Comparison of ENCODE assay signal across 17 cellular contexts in the genomic region with DNA sequence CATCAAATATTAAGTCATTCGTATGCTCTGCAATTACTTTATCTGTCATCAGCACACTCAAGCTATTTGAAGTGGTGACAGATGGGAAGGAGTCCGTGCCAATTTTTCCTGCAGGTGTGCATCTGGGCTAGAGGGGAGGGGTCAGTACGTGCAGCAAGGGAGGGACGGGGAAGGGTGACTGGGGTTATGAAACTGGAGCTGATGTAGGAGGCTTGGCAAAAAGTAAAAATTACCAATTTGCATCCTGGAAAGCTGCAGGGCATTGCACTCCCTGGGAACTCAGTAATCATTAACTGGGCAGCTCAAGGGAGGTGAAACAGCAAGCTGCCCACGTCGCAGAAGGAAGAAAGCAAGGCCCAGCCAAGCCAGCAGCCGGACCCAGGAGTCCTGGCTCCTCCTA.
DNase-seq lines count a peak whose midpoint lies in the region; ATAC-seq and TF ChIP-seq lines count a peak whose summit lies in the region.
"Had no signal": no experiment of that assay in that cellular context is flagged by ENCODE, and none has a peak within 500 bp of the region (broad histone marks: within the 10 kb centered on the region; RNA-seq: fewer than 3 reads in every experiment).

No MANE protein-coding gene starts in this region.

- H3K4me3 Mint-ChIP-seq in GM23338: no peak overlapping the region
- H3K4me3 Mint-ChIP-seq: activated CD8-positive, alpha-beta memory T cell treated with anti-CD3 and anti-CD28 coated beads, Interleukin-2, amount 10 ng/mL, durations not matched to agents 7 days and 5 days; endodermal cell; stimulated activated effector memory CD8-positive, alpha-beta T cell treated with anti-CD3 and anti-CD28 coated beads, Interleukin-12 subunit alpha, Interleukin-12 subunit beta, amount 100 ng/mL, for 72 hours had no signal

- POLR2A ChIA-PET in PC-3 (lab: Charles Lee; ENCODE audit: unreplicated experiment): no interaction called here

- H3K27ac Mint-ChIP-seq in GM23338: no peak overlapping the region
- H3K27ac Mint-ChIP-seq: activated CD8-positive, alpha-beta memory T cell treated with anti-CD3 and anti-CD28 coated beads, Interleukin-2, amount 10 ng/mL, durations not matched to agents 7 days and 5 days; endodermal cell; stimulated activated effector memory CD8-positive, alpha-beta T cell treated with anti-CD3 and anti-CD28 coated beads, Interleukin-12 subunit alpha, Interleukin-12 subunit beta, amount 100 ng/mL, for 72 hours had no signal

- H3K4me2 ChIP-seq in PC-3 (ENCODE audit: low read length) (no peak overlapping the region), GM23338 (no peak overlapping the region)

- intact Hi-C loops in PC-3 (cut with micrococcal nuclease): no loop called here

- H3K9me3 Mint-ChIP-seq in GM23338: no peaks in the 10 kb centered on the region
- H3K9me3 Mint-ChIP-seq: endodermal cell; stimulated activated effector memory CD8-positive, alpha-beta T cell treated with anti-CD3 and anti-CD28 coated beads, Interleukin-12 subunit alpha, Interleukin-12 subunit beta, amount 100 ng/mL, for 72 hours had no signal

- H2AFZ ChIP-seq in PC-3 (ENCODE audit: low read length): no peak overlapping the region
- H2AFZ ChIP-seq in GM23338: no peak overlapping the region

- DNase-seq in DMS53 (lab: John Stamatoyannopoulos, UW) (peak; percentile 96), NCI-H2081 treated with DMSO at 0.1 percent for 48 hours (lab: John Stamatoyannopoulos, UW) (peak; percentile 45), PC-3 (peak; percentile 58), Peyer's patch (no peak), GM23338 (ENCODE audit: low spot score) (no peak), pons (ENCODE audit: low spot score) (no peak)
- DNase-seq in stimulated activated CD4-positive, alpha-beta T cell treated with anti-CD3 and anti-CD28 coated beads, Interleukin-15, amount 100 ng/mL, for 24 hours: no peak
- DNase-seq: activated CD8-positive, alpha-beta memory T cell treated with anti-CD3 and anti-CD28 coated beads, Interleukin-2, amount 10 ng/mL, durations not matched to agents 7 days and 5 days; activated naive CD4-positive, alpha-beta T cell treated with anti-CD3 and anti-CD28 coated beads, Interleukin-2, amount 50 U/mL, for 16 hours; AML-193; endodermal cell; islet precursor cell; KG1; stimulated activated CD4-positive, alpha-beta T cell treated with anti-CD3 and anti-CD28 coated beads, Interleukin-4, amount 100 ng/mL, for 24 hours had no signal

- no peaks in the 10 kb centered on the region for H3K27me3 ChIP-seq in PC-3 (ENCODE audit: low read length)
- no peaks in the 10 kb centered on the region for H3K27me3 ChIP-seq in liver (ENCODE audit: control insufficient read depth in 4 of 4, insufficient read depth in 4 of 4, low read length in 3 of 4)
- no peaks in the 10 kb centered on the region for H3K27me3 ChIP-seq in Peyer's patch
- H3K27me3 ChIP-seq in GM23338 (ENCODE audit: insufficient read depth): no peaks in the 10 kb centered on the region
- H3K27me3 ChIP-seq: SJSA1 had no signal

- no peak overlapping the region for H3K4me3 ChIP-seq in PC-3 (ENCODE audit: low read length)
- H3K4me3 ChIP-seq in liver (ENCODE audit: low read depth in 1 of 3, low read length in 3 of 3): no peak overlapping the region
- H3K4me3 ChIP-seq in Peyer's patch: no peak overlapping the region
- no peak overlapping the region for H3K4me3 ChIP-seq in GM23338
- H3K4me3 ChIP-seq: SJSA1 had no signal

- H3K4me1 Mint-ChIP-seq in GM23338: no peaks in the 10 kb centered on the region; the same call in 2 of the 3 replicates
- H3K4me1 Mint-ChIP-seq: activated CD8-positive, alpha-beta memory T cell treated with anti-CD3 and anti-CD28 coated beads, Interleukin-2, amount 10 ng/mL, durations not matched to agents 7 days and 5 days; stimulated activated effector memory CD8-positive, alpha-beta T cell treated with anti-CD3 and anti-CD28 coated beads, Interleukin-12 subunit alpha, Interleukin-12 subunit beta, amount 100 ng/mL, for 72 hours had no signal

- TF ChIP-seq CTCF in PC-3 (conservative IDR thresholded peaks at IDR 0.05; ENCODE audit: low read depth, low read length): no peak
- TF ChIP-seq CTCF in liver (IDR thresholded peaks at IDR 0.05; ENCODE audit: low read depth, low read length, missing input control): no peak
- no peak for TF ChIP-seq CTCF in Peyer's patch (IDR thresholded peaks at IDR 0.05)
- no peak for TF ChIP-seq CTCF in GM23338 (conservative IDR thresholded peaks at IDR 0.05; ENCODE audit: low read depth in 2 of 2)

- H3K27ac ChIP-seq in PC-3 (ENCODE audit: low read length) (no peak overlapping the region), liver (ENCODE audit: low read depth in 1 of 2, low read length in 2 of 2) (no peak overlapping the region), Peyer's patch (no peak overlapping the region), GM23338 (ENCODE audit: low read depth) (no peak overlapping the region)
- H3K27ac ChIP-seq: SJSA1 had no signal

- ATAC-seq in PC-3: no peak
- ATAC-seq in GM23338: no peak
- ATAC-seq: activated CD8-positive, alpha-beta memory T cell treated with anti-CD3 and anti-CD28 coated beads, Interleukin-2, amount 10 ng/mL, durations not matched to agents 7 days and 5 days; stimulated activated effector memory CD8-positive, alpha-beta T cell treated with anti-CD3 and anti-CD28 coated beads, Interleukin-12 subunit alpha, Interleukin-12 subunit beta, amount 100 ng/mL, for 72 hours had no signal

- H3K79me2 ChIP-seq in PC-3 (ENCODE audit: low read length): no peaks in the 10 kb centered on the region
- no peaks in the 10 kb centered on the region for H3K79me2 ChIP-seq in GM23338 (replicated peaks; ENCODE audit: insufficient read depth)

- peaks cover 3% of the 10 kb centered on the region for H3K27me3 Mint-ChIP-seq in GM23338 (ENCODE audit: insufficient read depth, low read depth, poor library complexity)
- H3K27me3 Mint-ChIP-seq: activated CD8-positive, alpha-beta memory T cell treated with anti-CD3 and anti-CD28 coated beads, Interleukin-2, amount 10 ng/mL, durations not matched to agents 7 days and 5 days had no signal

- H3K9me3 ChIP-seq in PC-3 (ENCODE audit: low read length) (no peaks in the 10 kb centered on the region), liver (ENCODE audit: control insufficient read depth in 4 of 4, low read length in 3 of 4) (no peaks in the 10 kb centered on the region), Peyer's patch (no peaks in the 10 kb centered on the region)
- H3K9me3 ChIP-seq: SJSA1 had no signal

- WGBS in liver: 32% methylated on average over 7 of the region's 7 CpGs

- H3K9me2 ChIP-seq in PC-3 (replicated peaks; ENCODE audit: low read length): no peaks in the 10 kb centered on the region
- H3K9me2 ChIP-seq in GM23338 (ENCODE audit: insufficient read depth): no peaks in the 10 kb centered on the region

- no peak for TF ChIP-seq POLR2A in Peyer's patch (IDR thresholded peaks at IDR 0.05)

- H3K4me1 ChIP-seq in PC-3 (ENCODE audit: insufficient read depth, low read length) (peaks cover 48% of the 10 kb centered on the region), liver (ENCODE audit: control insufficient read depth in 4 of 4, insufficient read depth in 4 of 4, low read length in 3 of 4) (peaks cover 0 to 16% (median 6%) of the 10 kb centered on the region in 4 donors), Peyer's patch (no peaks in the 10 kb centered on the region), GM23338 (ENCODE audit: insufficient read depth) (no peaks in the 10 kb centered on the region)
- H3K4me1 ChIP-seq: SJSA1 had no signal

- CTCF ChIA-PET in PC-3 (lab: Charles Lee): no interaction called here

- TF ChIP-seq RAD21 in liver (IDR thresholded peaks at IDR 0.05): no peak

- H3F3A ChIP-seq in PC-3 (ENCODE audit: low read length, unreplicated experiment) (no peaks in the 10 kb centered on the region), GM23338 (replicated peaks; ENCODE audit: low read depth) (no peaks in the 10 kb centered on the region)

- H3K36me3 Mint-ChIP-seq in GM23338 (ENCODE audit: low read depth): no peaks in the 10 kb centered on the region
- H3K36me3 Mint-ChIP-seq: activated CD8-positive, alpha-beta memory T cell treated with anti-CD3 and anti-CD28 coated beads, Interleukin-2, amount 10 ng/mL, durations not matched to agents 7 days and 5 days; stimulated activated effector memory CD8-positive, alpha-beta T cell treated with anti-CD3 and anti-CD28 coated beads, Interleukin-12 subunit alpha, Interleukin-12 subunit beta, amount 100 ng/mL, for 72 hours had no signal

- BruUV-seq in PC-3 (replicated peaks; lab: Mats Ljungman, UMichigan): no TSS peak

- H3K9ac ChIP-seq in PC-3 (ENCODE audit: low read length): no peak overlapping the region
- no peak overlapping the region for H3K9ac ChIP-seq in liver (ENCODE audit: low read depth in 1 of 2, low read length in 2 of 2)

- H4K20me1 ChIP-seq in PC-3 (ENCODE audit: low read length) (no peaks in the 10 kb centered on the region), GM23338 (replicated peaks; ENCODE audit: insufficient read depth) (no peaks in the 10 kb centered on the region)

- H3K36me3 ChIP-seq in PC-3 (ENCODE audit: low read depth, low read length) (no peaks in the 10 kb centered on the region), liver (ENCODE audit: control insufficient read depth in 4 of 4, insufficient read depth in 3 of 4, low read depth in 1 of 4, low read length in 3 of 4) (no peaks in the 10 kb centered on the region), Peyer's patch (no peaks in the 10 kb centered on the region), GM23338 (ENCODE audit: insufficient read depth) (no peaks in the 10 kb centered on the region)
- H3K36me3 ChIP-seq: SJSA1 had no signal

TF ChIP-seq in liver, 16 proteins besides CTCF, POLR2A, EP300 and RAD21 (continues in another document):
- TF ChIP-seq EGR1 (IDR thresholded peaks at IDR 0.05; ENCODE audit: low read depth in 2 of 2): peak in 1 of 2 donors; percentile 57
- TF ChIP-seq, protein P1, sequence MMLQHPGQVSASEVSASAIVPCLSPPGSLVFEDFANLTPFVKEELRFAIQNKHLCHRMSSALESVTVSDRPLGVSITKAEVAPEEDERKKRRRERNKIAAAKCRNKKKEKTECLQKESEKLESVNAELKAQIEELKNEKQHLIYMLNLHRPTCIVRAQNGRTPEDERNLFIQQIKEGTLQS (IDR thresholded peaks at IDR 0.05): no peak
- TF ChIP-seq SP1 (IDR thresholded peaks at IDR 0.05): peak; percentile 39

TF ChIP-seq in GM23338, 12 proteins besides CTCF, POLR2A, EP300 and RAD21 (continues in another document):
- TF ChIP-seq ZNF331 (CRISPR knock-in tag; IDR thresholded peaks at IDR 0.05; ENCODE audit: low read depth) (no peak), EZH2phosphoT487 (IDR thresholded peaks at IDR 0.05; ENCODE audit: unreplicated experiment) (no peak), ZNF114 (CRISPR knock-in tag; IDR thresholded peaks at IDR 0.05) (no peak)

Comparison
In these comparisons a context has a peak if more than half of its experiments do, and no peak if none do; other contexts are left out.
1. DNase-seq: peak in DMS53 (single experiment), NCI-H2081 treated with DMSO at 0.1 percent for 48 hours (single experiment) and PC-3 (single experiment); none in Peyer's patch (0 of 3), GM23338 (single experiment), stimulated activated CD4-positive, alpha-beta T cell treated with anti-CD3 and anti-CD28 coated beads, Interleukin-15, amount 100 ng/mL, for 24 hours (single experiment) and pons (single experiment).